ENCODE assay signal across 14 cellular contexts in genomic region chr6:15521516-15521915, GRCh38.
DNase-seq lines count a peak whose midpoint lies in the region; ATAC-seq and TF ChIP-seq lines count a peak whose summit lies in the region.
"Had no signal": no experiment of that assay in that cellular context is flagged by ENCODE, and none has a peak within 500 bp of the region (broad histone marks: within the 10 kb centered on the region; RNA-seq: fewer than 3 reads in every experiment).

No MANE protein-coding gene starts in this region.

- H3K79me2 ChIP-seq in hepatocyte: no peaks in the 10 kb centered on the region

- DNase-seq in activated T-cell treated with anti-CD3 and anti-CD28 coated beads, Interleukin-2, amount 50 U/mL, for 24 hours: no peak
- no peak for DNase-seq in activated T-cell treated with anti-CD3 and anti-CD28 coated beads, Interleukin-2, amount 50 U/mL, for 72 hours
- no peak for DNase-seq in activated naive CD8-positive, alpha-beta T cell treated with anti-CD3 and anti-CD28 coated beads, Interleukin-2, amount 50 U/mL, for 24 hours
- peak; percentile 71 to 90 for DNase-seq in lower leg skin (ENCODE audit: low spot score in 2 of 2)
- peak in 1 of 2 donors; percentile 68 for DNase-seq in suprapubic skin (ENCODE audit: low spot score in 2 of 2)
- DNase-seq in hepatocyte (ENCODE audit: low spot score): no peak
- DNase-seq: activated naive CD4-positive, alpha-beta T cell; NCI-H1694; NCI-H524 treated with DMSO at 0.1 percent for 48 hours had no signal

- peaks cover 100% of the 10 kb centered on the region for H3K36me3 Mint-ChIP-seq in activated T-cell treated with anti-CD3 and anti-CD28 coated beads, Interleukin-2, amount 50 U/mL, for 24 hours (ENCODE audit: low read depth)
- peaks cover 12 to 37% of the 10 kb centered on the region in 2 donors for H3K36me3 Mint-ChIP-seq in activated T-cell treated with anti-CD3 and anti-CD28 coated beads, Interleukin-2, amount 50 U/mL, for 72 hours (ENCODE audit: insufficient read depth in 2 of 2)
- H3K36me3 Mint-ChIP-seq in activated naive CD8-positive, alpha-beta T cell treated with anti-CD3 and anti-CD28 coated beads, Interleukin-2, amount 50 U/mL, for 24 hours (ENCODE audit: low read depth): peaks cover 50% of the 10 kb centered on the region

- H3K27me3 Mint-ChIP-seq in activated T-cell treated with anti-CD3 and anti-CD28 coated beads, Interleukin-2, amount 50 U/mL, for 24 hours: no peaks in the 10 kb centered on the region
- H3K27me3 Mint-ChIP-seq in activated T-cell treated with anti-CD3 and anti-CD28 coated beads, Interleukin-2, amount 50 U/mL, for 72 hours (ENCODE audit: low read depth): no peaks in the 10 kb centered on the region
- H3K27me3 Mint-ChIP-seq in activated naive CD8-positive, alpha-beta T cell treated with anti-CD3 and anti-CD28 coated beads, Interleukin-2, amount 50 U/mL, for 24 hours: no peaks in the 10 kb centered on the region

- TF ChIP-seq CTCF in lower leg skin (IDR thresholded peaks at IDR 0.05) (no peak), suprapubic skin (IDR thresholded peaks at IDR 0.05) (no peak), hepatocyte (IDR thresholded peaks at IDR 0.05; ENCODE audit: poor library complexity) (no peak)

- peak overlapping the region; percentile 85 for H3K27ac Mint-ChIP-seq in activated T-cell treated with anti-CD3 and anti-CD28 coated beads, Interleukin-2, amount 50 U/mL, for 24 hours
- no peak overlapping the region for H3K27ac Mint-ChIP-seq in activated T-cell treated with anti-CD3 and anti-CD28 coated beads, Interleukin-2, amount 50 U/mL, for 72 hours
- peak overlapping the region; percentile 77 for H3K27ac Mint-ChIP-seq in activated naive CD8-positive, alpha-beta T cell treated with anti-CD3 and anti-CD28 coated beads, Interleukin-2, amount 50 U/mL, for 24 hours
- H3K27ac Mint-ChIP-seq: nephron had no signal

- intact Hi-C loops in lower leg skin (cut with DNase I; ENCODE audit: low total_unique reads): no loop called here

- H3K4me2 ChIP-seq in hepatocyte: no peak overlapping the region

- H4K20me1 ChIP-seq in hepatocyte (ENCODE audit: insufficient read depth, poor library complexity, severe bottlenecking): no peaks in the 10 kb centered on the region

- H3K36me3 ChIP-seq in suprapubic skin (peaks cover 74% of the 10 kb centered on the region), hepatocyte (replicated peaks; ENCODE audit: insufficient read depth, low read depth) (no peaks in the 10 kb centered on the region)

- no peaks in the 10 kb centered on the region for H3K9me3 ChIP-seq in suprapubic skin
- no peaks in the 10 kb centered on the region for H3K9me3 ChIP-seq in hepatocyte (ENCODE audit: low read depth)
- H3K9me3 ChIP-seq: HAP-1 had no signal

- no peak for ATAC-seq in activated T-cell treated with anti-CD3 and anti-CD28 coated beads, Interleukin-2, amount 50 U/mL, for 72 hours (replicated peaks in 1 of 2)
- ATAC-seq in activated naive CD8-positive, alpha-beta T cell treated with anti-CD3 and anti-CD28 coated beads, Interleukin-2, amount 50 U/mL, for 24 hours: no peak
- ATAC-seq in HG03045 (IDR thresholded peaks at IDR 0.05; ENCODE audit: unreplicated experiment) (no peak), GM18519 (IDR thresholded peaks at IDR 0.05; ENCODE audit: low FRiP score, unreplicated experiment) (no peak)

- H2AFZ ChIP-seq in hepatocyte: no peak overlapping the region

- TF ChIP-seq POLR2A in lower leg skin (IDR thresholded peaks at IDR 0.05): no peak
- no peak for TF ChIP-seq POLR2A in suprapubic skin (IDR thresholded peaks at IDR 0.05)

- no peaks in the 10 kb centered on the region for H3K9me2 ChIP-seq in hepatocyte (replicated peaks; ENCODE audit: insufficient read depth)

- H3K4me1 Mint-ChIP-seq in activated T-cell treated with anti-CD3 and anti-CD28 coated beads, Interleukin-2, amount 50 U/mL, for 24 hours (ENCODE audit: low read depth): peaks cover 21% of the 10 kb centered on the region
- peaks cover 25% of the 10 kb centered on the region for H3K4me1 Mint-ChIP-seq in activated T-cell treated with anti-CD3 and anti-CD28 coated beads, Interleukin-2, amount 50 U/mL, for 72 hours (ENCODE audit: low read depth)
- H3K4me1 Mint-ChIP-seq in activated naive CD8-positive, alpha-beta T cell treated with anti-CD3 and anti-CD28 coated beads, Interleukin-2, amount 50 U/mL, for 24 hours: peaks cover 23% of the 10 kb centered on the region
- H3K4me1 Mint-ChIP-seq: nephron had no signal

- H3K27ac ChIP-seq in suprapubic skin: peak overlapping the region; percentile 58
- H3K27ac ChIP-seq in hepatocyte: no peak overlapping the region

- H3K27me3 ChIP-seq in suprapubic skin (no peaks in the 10 kb centered on the region), hepatocyte (no peaks in the 10 kb centered on the region)

- WGBS in lower leg skin, 2 donors: 50 to 52% methylated on average over 5 of the region's 5 CpGs
- WGBS in suprapubic skin: 55% methylated on average over 5 of the region's 5 CpGs
- WGBS in hepatocyte (ENCODE audit: low lambda C conversion rate, missing lambda C conversion rate): 90% methylated on average over 5 of the region's 5 CpGs

- H3K4me1 ChIP-seq in suprapubic skin (peaks cover 18% of the 10 kb centered on the region), hepatocyte (ENCODE audit: insufficient read depth) (no peaks in the 10 kb centered on the region)
- H3K4me1 ChIP-seq: HAP-1 had no signal

- peaks cover 3% of the 10 kb centered on the region for H3K9me3 Mint-ChIP-seq in activated T-cell treated with anti-CD3 and anti-CD28 coated beads, Interleukin-2, amount 50 U/mL, for 24 hours
- peaks cover 0 to 5% of the 10 kb centered on the region in 2 donors for H3K9me3 Mint-ChIP-seq in activated T-cell treated with anti-CD3 and anti-CD28 coated beads, Interleukin-2, amount 50 U/mL, for 72 hours
- peaks cover 7% of the 10 kb centered on the region for H3K9me3 Mint-ChIP-seq in activated naive CD8-positive, alpha-beta T cell treated with anti-CD3 and anti-CD28 coated beads, Interleukin-2, amount 50 U/mL, for 24 hours
- H3K9me3 Mint-ChIP-seq: T-helper 1 cell treated with Interleukin-12 subunit alpha and Interleukin-12 subunit beta and Interleukin-4 antibody, amounts not matched to agents 30 μg/mL and 1 μg/mL, for 36 hours had no signal

- H3K4me3 ChIP-seq in lower leg skin (ENCODE audit: low read depth, poor library complexity, severe bottlenecking) (no peak overlapping the region), suprapubic skin (no peak overlapping the region), hepatocyte (no peak overlapping the region)
- H3K4me3 ChIP-seq: HAP-1 had no signal

- H3K4me3 Mint-ChIP-seq in activated T-cell treated with anti-CD3 and anti-CD28 coated beads, Interleukin-2, amount 50 U/mL, for 24 hours: no peak overlapping the region
- H3K4me3 Mint-ChIP-seq in activated T-cell treated with anti-CD3 and anti-CD28 coated beads, Interleukin-2, amount 50 U/mL, for 72 hours: no peak overlapping the region
- no peak overlapping the region for H3K4me3 Mint-ChIP-seq in activated naive CD8-positive, alpha-beta T cell treated with anti-CD3 and anti-CD28 coated beads, Interleukin-2, amount 50 U/mL, for 24 hours
- H3K4me3 Mint-ChIP-seq: nephron; T-helper 1 cell treated with Interleukin-12 subunit alpha and Interleukin-12 subunit beta and Interleukin-4 antibody, amounts not matched to agents 30 μg/mL and 1 μg/mL, for 36 hours had no signal

- no peak for TF ChIP-seq EP300 in suprapubic skin (IDR thresholded peaks at IDR 0.05)

Comparison
In these comparisons a context has a peak if more than half of its experiments do, and no peak if none do; other contexts are left out.
1. DNase-seq: peak in lower leg skin (2 of 2); none in activated T-cell treated with anti-CD3 and anti-CD28 coated beads, Interleukin-2, amount 50 U/mL, for 24 hours (single experiment), activated T-cell treated with anti-CD3 and anti-CD28 coated beads, Interleukin-2, amount 50 U/mL, for 72 hours (0 of 2), activated naive CD8-positive, alpha-beta T cell treated with anti-CD3 and anti-CD28 coated beads, Interleukin-2, amount 50 U/mL, for 24 hours (single experiment) and hepatocyte (single experiment).